ENCODE assay signal across 8 cellular contexts in genomic region chr18:40413160-40413559, GRCh38.
A peak's percentile ranks its signal among the peaks of the same experiment; 100 is the strongest.
DNase-seq lines count a peak whose midpoint lies in the region; ATAC-seq, FAIRE-seq and TF ChIP-seq lines count a peak whose summit lies in the region.

No MANE protein-coding gene starts in this region.

- peak; percentile 88 for FAIRE-seq in D721Med (lab: Jason Lieb, UNC)

- no peak overlapping the region for H3K4me3 ChIP-seq in WERI-Rb-1 (ENCODE audit: low read depth, low read length)

- DNase-seq in D721Med (ENCODE audit: insufficient read length, low spot score), result no peak
- DNase-seq in NCI-H146 (lab: John Stamatoyannopoulos, UW), result peak; percentile 94
- peak; percentile 58 for DNase-seq in WERI-Rb-1
- peak; percentile 8 for DNase-seq in kidney glomerular epithelial cell (lab: John Stamatoyannopoulos, UW)
- no peak for DNase-seq in stimulated activated CD4-positive, alpha-beta T cell treated with anti-CD3 and anti-CD28 coated beads, Interleukin-1b, Interleukin-23, amount 100 ng/mL, for 48 hours

- ATAC-seq in GM18519 (IDR thresholded peaks at IDR 0.05; ENCODE audit: low FRiP score, unreplicated experiment) (no peak), HG03025 (IDR thresholded peaks at IDR 0.05; ENCODE audit: low FRiP score, unreplicated experiment) (no peak)
- no peak for ATAC-seq in activated CD4-positive, CD25-positive, alpha-beta regulatory T cell treated with anti-CD3 and anti-CD28 coated beads, Interleukin-2, amount 50 U/mL, for 24 hours

- H3K9me3 ChIP-seq in WERI-Rb-1 (ENCODE audit: severe bottlenecking), result no peaks in the 10 kb centered on the region

- no peak overlapping the region for H3K27ac ChIP-seq in WERI-Rb-1

- no peaks in the 10 kb centered on the region for H3K27me3 ChIP-seq in WERI-Rb-1 (ENCODE audit: insufficient read depth, low read depth, severe bottlenecking)

- no peaks in the 10 kb centered on the region for H3K36me3 ChIP-seq in WERI-Rb-1

- TF ChIP-seq CTCF in D721Med (IDR thresholded peaks at IDR 0.05; ENCODE audit: insufficient read depth, missing control alignments), result peak; percentile 78
- peak; percentile 87 for TF ChIP-seq CTCF in WERI-Rb-1 (IDR thresholded peaks at IDR 0.05; ENCODE audit: low read depth, low read length)

Comparison
In these comparisons a context has a peak if more than half of its experiments do, and no peak if none do; other contexts are left out.
1. DNase-seq: peak in NCI-H146 (single experiment), WERI-Rb-1 (single experiment) and kidney glomerular epithelial cell (single experiment); none in D721Med (single experiment) and stimulated activated CD4-positive, alpha-beta T cell treated with anti-CD3 and anti-CD28 coated beads, Interleukin-1b, Interleukin-23, amount 100 ng/mL, for 48 hours (single experiment).